In the genomic region with DNA sequence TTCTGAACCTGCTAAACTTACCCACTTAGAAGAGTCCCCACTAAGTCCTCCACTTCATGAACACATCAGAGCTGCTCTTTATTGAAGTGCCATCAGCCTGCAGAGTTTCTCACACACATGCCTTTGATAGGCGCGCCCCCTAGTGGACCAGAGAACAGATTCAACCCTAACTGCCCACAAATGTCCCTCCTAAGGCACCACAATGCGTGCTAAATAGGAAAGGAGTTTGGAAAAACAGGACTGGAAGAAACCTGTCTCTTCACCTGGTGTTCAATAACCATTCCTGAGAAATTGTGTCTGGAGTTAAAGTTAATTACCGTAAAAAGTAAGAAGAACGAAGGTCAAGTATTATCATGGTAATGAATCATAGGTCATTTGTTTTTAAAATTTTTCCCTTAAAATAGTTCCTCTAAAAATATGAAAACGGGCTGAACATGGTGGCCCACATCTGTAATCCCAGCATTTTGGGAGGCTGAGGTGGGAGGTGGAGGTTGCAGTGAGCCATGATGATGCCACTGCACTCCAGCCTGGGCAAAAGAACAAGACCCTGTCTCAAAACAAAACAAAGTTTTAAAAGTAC, we compare ENCODE assay signal across 9 cellular contexts.
DNase-seq lines count a peak whose midpoint lies in the region; ATAC-seq, FAIRE-seq and TF ChIP-seq lines count a peak whose summit lies in the region.
"Had no signal": no experiment of that assay in that cellular context is flagged by ENCODE, and none has a peak within 500 bp of the region (broad histone marks: within the 10 kb centered on the region; RNA-seq: fewer than 3 reads in every experiment).

No MANE protein-coding gene starts in this region.

- no peaks in the 10 kb centered on the region for H3K27me3 ChIP-seq in CD4-positive, alpha-beta memory T cell (ENCODE audit: insufficient read depth, low read length)
- H3K27me3 ChIP-seq in bronchial epithelial cell (ENCODE audit: control insufficient read depth, insufficient read depth, low read length): no peaks in the 10 kb centered on the region

- H3K36me3 ChIP-seq in CD4-positive, alpha-beta memory T cell (ENCODE audit: insufficient read depth, low read length): peaks cover 31% of the 10 kb centered on the region
- H3K36me3 ChIP-seq in bronchial epithelial cell (ENCODE audit: control insufficient read depth, insufficient read depth, low read length): no peaks in the 10 kb centered on the region
- no peaks in the 10 kb centered on the region for H3K36me3 ChIP-seq in kidney (ENCODE audit: control insufficient read depth in 1 of 2, insufficient read depth in 2 of 2, low read length in 2 of 2)

- H3K9me3 ChIP-seq in CD4-positive, alpha-beta memory T cell (ENCODE audit: control insufficient read depth in 1 of 2, low read length in 2 of 2): no peaks in the 10 kb centered on the region
- no peaks in the 10 kb centered on the region for H3K9me3 ChIP-seq in kidney (ENCODE audit: control insufficient read depth in 1 of 2, low read length in 2 of 2)

- H3K27ac ChIP-seq in CD4-positive, alpha-beta memory T cell (ENCODE audit: low read depth, low read length): no peak overlapping the region
- no peak overlapping the region for H3K27ac ChIP-seq in kidney (ENCODE audit: low read depth in 2 of 2, low read length in 2 of 2)

- no peak overlapping the region for H3K9ac ChIP-seq in kidney (ENCODE audit: low read length in 2 of 2)

- H3K4me1 ChIP-seq in CD4-positive, alpha-beta memory T cell (ENCODE audit: insufficient read depth, low read length): no peaks in the 10 kb centered on the region
- peaks cover 0 to 6% of the 10 kb centered on the region in 2 donors for H3K4me1 ChIP-seq in kidney (ENCODE audit: control insufficient read depth in 1 of 2, insufficient read depth in 1 of 2, low read depth in 1 of 2, low read length in 2 of 2)

- FAIRE-seq in H54 (lab: Jason Lieb, UNC) (no peak), bronchial epithelial cell (lab: Jason Lieb, UNC) (peak; percentile 72), kidney (lab: Jason Lieb, UNC) (peak; percentile 58)

- no peak for TF ChIP-seq POLR2A in H54 (IDR thresholded peaks at IDR 0.05; ENCODE audit: low read depth, low read length)

- ATAC-seq in HG03460 (IDR thresholded peaks at IDR 0.05; ENCODE audit: unreplicated experiment): no peak

- DNase-seq in CD4-positive, alpha-beta memory T cell: peak; percentile 58 to 70 (median 65)
- DNase-seq in H54 (ENCODE audit: insufficient read length, low spot score) (peak; percentile 82), NCI-H2107 treated with DMSO at 0.1 percent for 48 hours (lab: John Stamatoyannopoulos, UW; ENCODE audit: unreplicated experiment) (peak; percentile 50), bronchial epithelial cell (ENCODE audit: low read depth) (peak; percentile 45), kidney (peak; percentile 83)
- peak; percentile 33 to 54 (median 46) for DNase-seq in activated CD4-positive, CD25-positive, alpha-beta regulatory T cell (lab: John Stamatoyannopoulos, UW)
- peak; percentile 69 for DNase-seq in stimulated activated CD4-positive, alpha-beta T cell treated with anti-CD3 and anti-CD28 coated beads, Interleukin-1b, Interleukin-23, amount 100 ng/mL, for 48 hours

- intact Hi-C loops in CD4-positive, alpha-beta memory T cell (cut with micrococcal nuclease): loop anchor here (1.0 to 5.0 kb wide), 3 partner anchors 154 to 712 kb away; no protein-coding TSS in a partner anchor
- intact Hi-C loops in kidney (cut with DNase I): loop anchor here (10.0 kb wide), 1 partner anchor 214 kb away; no protein-coding TSS in a partner anchor

- peak overlapping the region in 2 of 7 donors; percentile 2 to 69 for H3K27ac Mint-ChIP-seq in CD4-positive, alpha-beta memory T cell

- TF ChIP-seq CTCF in bronchial epithelial cell (IDR thresholded peaks at IDR 0.05; ENCODE audit: insufficient read depth, low read length, severe bottlenecking): peak; percentile 88
- peak; percentile 91 for TF ChIP-seq CTCF in kidney (IDR thresholded peaks at IDR 0.05; ENCODE audit: borderline replicate concordance, extremely low read depth, insufficient read depth)

- H3K4me3 Mint-ChIP-seq in CD4-positive, alpha-beta memory T cell: no peak overlapping the region
- H3K4me3 Mint-ChIP-seq: IgD-negative memory B cell had no signal

- peaks cover 0 to 2% (median 0%) of the 10 kb centered on the region in 8 donors for H3K9me3 Mint-ChIP-seq in CD4-positive, alpha-beta memory T cell
- H3K9me3 Mint-ChIP-seq: IgD-negative memory B cell had no signal

- H3K4me1 Mint-ChIP-seq in CD4-positive, alpha-beta memory T cell: peaks cover 9 to 21% (median 14%) of the 10 kb centered on the region in 4 donors

- POLR2A ChIA-PET in CD4-positive, alpha-beta memory T cell (lab: Charles Lee; ENCODE audit: partially characterized antibody): no interaction called here

- no peak overlapping the region for H3K4me3 ChIP-seq in CD4-positive, alpha-beta memory T cell (ENCODE audit: low read length in 2 of 2)
- H3K4me3 ChIP-seq in bronchial epithelial cell (ENCODE audit: low read depth, low read length) (no peak overlapping the region), kidney (ENCODE audit: low read length in 2 of 2) (no peak overlapping the region)

- peaks cover 46 to 63% of the 10 kb centered on the region in 2 donors for H3K36me3 Mint-ChIP-seq in CD4-positive, alpha-beta memory T cell

- CTCF ChIA-PET in CD4-positive, alpha-beta memory T cell (lab: Charles Lee; ENCODE audit: partially characterized antibody): interaction anchor here (0.7 to 8.0 kb wide), 42 partner anchors 9 to 762 kb away, joined by 3 to 86 read pairs (median 4); no protein-coding TSS in a partner anchor

- H3K27me3 Mint-ChIP-seq in CD4-positive, alpha-beta memory T cell: no peaks in the 10 kb centered on the region
- H3K27me3 Mint-ChIP-seq: IgD-negative memory B cell had no signal
